Comparison of ENCODE assay signal across 1 cellular context in the genomic region with DNA sequence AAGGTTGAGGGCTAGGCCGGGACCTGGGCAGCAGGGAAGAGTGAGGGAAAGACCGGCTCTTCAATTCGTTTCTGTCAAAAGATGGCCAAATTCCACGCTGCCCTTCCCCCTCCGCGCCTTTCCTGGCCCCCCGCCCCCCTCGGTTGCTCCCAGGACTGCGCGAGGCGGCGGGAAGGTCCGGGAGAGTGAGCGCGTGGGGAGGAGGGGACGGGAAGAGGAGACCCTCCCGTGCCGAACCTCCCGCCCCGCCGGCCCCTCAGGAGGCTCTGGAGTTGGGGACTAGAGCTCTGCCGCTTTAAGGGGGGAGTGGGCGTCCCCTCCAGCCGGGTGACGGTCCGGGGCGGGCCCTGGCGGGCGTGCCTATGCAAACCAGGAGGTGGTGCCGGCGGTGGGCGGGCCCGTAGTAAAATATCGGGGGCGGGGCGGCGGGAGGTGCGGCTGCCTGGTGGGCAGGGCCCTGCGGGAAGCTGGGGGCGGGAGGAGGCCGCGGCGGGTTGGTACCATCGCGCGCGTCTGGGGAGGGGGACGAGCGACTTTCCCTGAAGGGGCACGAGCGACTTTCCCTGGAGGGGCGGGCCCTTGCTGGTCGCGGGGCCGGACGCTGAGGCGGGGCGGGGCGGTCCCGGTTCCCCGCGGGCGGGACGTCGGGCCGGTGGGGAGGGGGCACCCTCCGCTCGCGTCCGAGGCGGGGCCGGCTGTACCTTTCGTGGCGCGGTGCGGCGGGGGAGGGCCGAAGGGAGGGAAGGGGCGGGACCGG.
TF ChIP-seq lines count a peak whose summit lies in the region.

No MANE protein-coding gene starts in this region.

TF ChIP-seq in K562, 482 proteins besides CTCF, POLR2A, EP300 and RAD21 (continued from another document and continues in another):
- TF ChIP-seq, protein P1, sequence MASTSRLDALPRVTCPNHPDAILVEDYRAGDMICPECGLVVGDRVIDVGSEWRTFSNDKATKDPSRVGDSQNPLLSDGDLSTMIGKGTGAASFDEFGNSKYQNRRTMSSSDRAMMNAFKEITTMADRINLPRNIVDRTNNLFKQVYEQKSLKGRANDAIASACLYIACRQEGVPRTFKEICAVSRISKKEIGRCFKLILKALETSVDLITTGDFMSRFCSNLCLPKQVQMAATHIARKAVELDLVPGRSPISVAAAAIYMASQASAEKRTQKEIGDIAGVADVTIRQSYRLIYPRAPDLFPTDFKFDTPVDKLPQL (IDR thresholded peaks at IDR 0.05; ENCODE audit: extremely low read depth, insufficient read length) = no peak
- TF ChIP-seq, protein P2, sequence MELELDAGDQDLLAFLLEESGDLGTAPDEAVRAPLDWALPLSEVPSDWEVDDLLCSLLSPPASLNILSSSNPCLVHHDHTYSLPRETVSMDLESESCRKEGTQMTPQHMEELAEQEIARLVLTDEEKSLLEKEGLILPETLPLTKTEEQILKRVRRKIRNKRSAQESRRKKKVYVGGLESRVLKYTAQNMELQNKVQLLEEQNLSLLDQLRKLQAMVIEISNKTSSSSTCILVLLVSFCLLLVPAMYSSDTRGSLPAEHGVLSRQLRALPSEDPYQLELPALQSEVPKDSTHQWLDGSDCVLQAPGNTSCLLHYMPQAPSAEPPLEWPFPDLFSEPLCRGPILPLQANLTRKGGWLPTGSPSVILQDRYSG (tag; conservative IDR thresholded peaks at IDR 0.05; ENCODE audit: low read depth) = no peak
- TF ChIP-seq, protein P3, sequence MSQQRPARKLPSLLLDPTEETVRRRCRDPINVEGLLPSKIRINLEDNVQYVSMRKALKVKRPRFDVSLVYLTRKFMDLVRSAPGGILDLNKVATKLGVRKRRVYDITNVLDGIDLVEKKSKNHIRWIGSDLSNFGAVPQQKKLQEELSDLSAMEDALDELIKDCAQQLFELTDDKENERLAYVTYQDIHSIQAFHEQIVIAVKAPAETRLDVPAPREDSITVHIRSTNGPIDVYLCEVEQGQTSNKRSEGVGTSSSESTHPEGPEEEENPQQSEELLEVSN (IDR thresholded peaks at IDR 0.05; ENCODE audit: borderline replicate concordance in 1 of 2, extremely low read depth in 1 of 2, insufficient read depth in 1 of 2, insufficient read length in 1 of 2, low read depth in 1 of 2, low read length in 1 of 2, poor library complexity in 1 of 2, severe bottlenecking in 1 of 2) = peak in 1 of 2 experiments; percentile 46
- TF ChIP-seq, protein P4, sequence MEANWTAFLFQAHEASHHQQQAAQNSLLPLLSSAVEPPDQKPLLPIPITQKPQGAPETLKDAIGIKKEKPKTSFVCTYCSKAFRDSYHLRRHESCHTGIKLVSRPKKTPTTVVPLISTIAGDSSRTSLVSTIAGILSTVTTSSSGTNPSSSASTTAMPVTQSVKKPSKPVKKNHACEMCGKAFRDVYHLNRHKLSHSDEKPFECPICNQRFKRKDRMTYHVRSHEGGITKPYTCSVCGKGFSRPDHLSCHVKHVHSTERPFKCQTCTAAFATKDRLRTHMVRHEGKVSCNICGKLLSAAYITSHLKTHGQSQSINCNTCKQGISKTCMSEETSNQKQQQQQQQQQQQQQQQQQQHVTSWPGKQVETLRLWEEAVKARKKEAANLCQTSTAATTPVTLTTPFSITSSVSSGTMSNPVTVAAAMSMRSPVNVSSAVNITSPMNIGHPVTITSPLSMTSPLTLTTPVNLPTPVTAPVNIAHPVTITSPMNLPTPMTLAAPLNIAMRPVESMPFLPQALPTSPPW (CRISPR knock-in tag; IDR thresholded peaks at IDR 0.05) = peak; percentile 95
- no peak for TF ChIP-seq MTA2 (IDR thresholded peaks at IDR 0.05; ENCODE audit: low read depth)
- no peak for TF ChIP-seq IFI16 (CRISPR knock-in tag; IDR thresholded peaks at IDR 0.05)
- TF ChIP-seq PHF21A (IDR thresholded peaks at IDR 0.05; ENCODE audit: borderline replicate concordance, low read depth) = no peak
- no peak for TF ChIP-seq ETV1 (tag; conservative IDR thresholded peaks at IDR 0.05; ENCODE audit: low read depth)
- TF ChIP-seq ZNF217 (CRISPR knock-in tag; IDR thresholded peaks at IDR 0.05) = no peak
- no peak for TF ChIP-seq SMC3 (conservative IDR thresholded peaks at IDR 0.05; ENCODE audit: insufficient read depth, low read depth, low read length)
- TF ChIP-seq KLF13 (tag; IDR thresholded peaks at IDR 0.05; ENCODE audit: borderline replicate concordance, low read depth) = no peak
- TF ChIP-seq, protein P5, sequence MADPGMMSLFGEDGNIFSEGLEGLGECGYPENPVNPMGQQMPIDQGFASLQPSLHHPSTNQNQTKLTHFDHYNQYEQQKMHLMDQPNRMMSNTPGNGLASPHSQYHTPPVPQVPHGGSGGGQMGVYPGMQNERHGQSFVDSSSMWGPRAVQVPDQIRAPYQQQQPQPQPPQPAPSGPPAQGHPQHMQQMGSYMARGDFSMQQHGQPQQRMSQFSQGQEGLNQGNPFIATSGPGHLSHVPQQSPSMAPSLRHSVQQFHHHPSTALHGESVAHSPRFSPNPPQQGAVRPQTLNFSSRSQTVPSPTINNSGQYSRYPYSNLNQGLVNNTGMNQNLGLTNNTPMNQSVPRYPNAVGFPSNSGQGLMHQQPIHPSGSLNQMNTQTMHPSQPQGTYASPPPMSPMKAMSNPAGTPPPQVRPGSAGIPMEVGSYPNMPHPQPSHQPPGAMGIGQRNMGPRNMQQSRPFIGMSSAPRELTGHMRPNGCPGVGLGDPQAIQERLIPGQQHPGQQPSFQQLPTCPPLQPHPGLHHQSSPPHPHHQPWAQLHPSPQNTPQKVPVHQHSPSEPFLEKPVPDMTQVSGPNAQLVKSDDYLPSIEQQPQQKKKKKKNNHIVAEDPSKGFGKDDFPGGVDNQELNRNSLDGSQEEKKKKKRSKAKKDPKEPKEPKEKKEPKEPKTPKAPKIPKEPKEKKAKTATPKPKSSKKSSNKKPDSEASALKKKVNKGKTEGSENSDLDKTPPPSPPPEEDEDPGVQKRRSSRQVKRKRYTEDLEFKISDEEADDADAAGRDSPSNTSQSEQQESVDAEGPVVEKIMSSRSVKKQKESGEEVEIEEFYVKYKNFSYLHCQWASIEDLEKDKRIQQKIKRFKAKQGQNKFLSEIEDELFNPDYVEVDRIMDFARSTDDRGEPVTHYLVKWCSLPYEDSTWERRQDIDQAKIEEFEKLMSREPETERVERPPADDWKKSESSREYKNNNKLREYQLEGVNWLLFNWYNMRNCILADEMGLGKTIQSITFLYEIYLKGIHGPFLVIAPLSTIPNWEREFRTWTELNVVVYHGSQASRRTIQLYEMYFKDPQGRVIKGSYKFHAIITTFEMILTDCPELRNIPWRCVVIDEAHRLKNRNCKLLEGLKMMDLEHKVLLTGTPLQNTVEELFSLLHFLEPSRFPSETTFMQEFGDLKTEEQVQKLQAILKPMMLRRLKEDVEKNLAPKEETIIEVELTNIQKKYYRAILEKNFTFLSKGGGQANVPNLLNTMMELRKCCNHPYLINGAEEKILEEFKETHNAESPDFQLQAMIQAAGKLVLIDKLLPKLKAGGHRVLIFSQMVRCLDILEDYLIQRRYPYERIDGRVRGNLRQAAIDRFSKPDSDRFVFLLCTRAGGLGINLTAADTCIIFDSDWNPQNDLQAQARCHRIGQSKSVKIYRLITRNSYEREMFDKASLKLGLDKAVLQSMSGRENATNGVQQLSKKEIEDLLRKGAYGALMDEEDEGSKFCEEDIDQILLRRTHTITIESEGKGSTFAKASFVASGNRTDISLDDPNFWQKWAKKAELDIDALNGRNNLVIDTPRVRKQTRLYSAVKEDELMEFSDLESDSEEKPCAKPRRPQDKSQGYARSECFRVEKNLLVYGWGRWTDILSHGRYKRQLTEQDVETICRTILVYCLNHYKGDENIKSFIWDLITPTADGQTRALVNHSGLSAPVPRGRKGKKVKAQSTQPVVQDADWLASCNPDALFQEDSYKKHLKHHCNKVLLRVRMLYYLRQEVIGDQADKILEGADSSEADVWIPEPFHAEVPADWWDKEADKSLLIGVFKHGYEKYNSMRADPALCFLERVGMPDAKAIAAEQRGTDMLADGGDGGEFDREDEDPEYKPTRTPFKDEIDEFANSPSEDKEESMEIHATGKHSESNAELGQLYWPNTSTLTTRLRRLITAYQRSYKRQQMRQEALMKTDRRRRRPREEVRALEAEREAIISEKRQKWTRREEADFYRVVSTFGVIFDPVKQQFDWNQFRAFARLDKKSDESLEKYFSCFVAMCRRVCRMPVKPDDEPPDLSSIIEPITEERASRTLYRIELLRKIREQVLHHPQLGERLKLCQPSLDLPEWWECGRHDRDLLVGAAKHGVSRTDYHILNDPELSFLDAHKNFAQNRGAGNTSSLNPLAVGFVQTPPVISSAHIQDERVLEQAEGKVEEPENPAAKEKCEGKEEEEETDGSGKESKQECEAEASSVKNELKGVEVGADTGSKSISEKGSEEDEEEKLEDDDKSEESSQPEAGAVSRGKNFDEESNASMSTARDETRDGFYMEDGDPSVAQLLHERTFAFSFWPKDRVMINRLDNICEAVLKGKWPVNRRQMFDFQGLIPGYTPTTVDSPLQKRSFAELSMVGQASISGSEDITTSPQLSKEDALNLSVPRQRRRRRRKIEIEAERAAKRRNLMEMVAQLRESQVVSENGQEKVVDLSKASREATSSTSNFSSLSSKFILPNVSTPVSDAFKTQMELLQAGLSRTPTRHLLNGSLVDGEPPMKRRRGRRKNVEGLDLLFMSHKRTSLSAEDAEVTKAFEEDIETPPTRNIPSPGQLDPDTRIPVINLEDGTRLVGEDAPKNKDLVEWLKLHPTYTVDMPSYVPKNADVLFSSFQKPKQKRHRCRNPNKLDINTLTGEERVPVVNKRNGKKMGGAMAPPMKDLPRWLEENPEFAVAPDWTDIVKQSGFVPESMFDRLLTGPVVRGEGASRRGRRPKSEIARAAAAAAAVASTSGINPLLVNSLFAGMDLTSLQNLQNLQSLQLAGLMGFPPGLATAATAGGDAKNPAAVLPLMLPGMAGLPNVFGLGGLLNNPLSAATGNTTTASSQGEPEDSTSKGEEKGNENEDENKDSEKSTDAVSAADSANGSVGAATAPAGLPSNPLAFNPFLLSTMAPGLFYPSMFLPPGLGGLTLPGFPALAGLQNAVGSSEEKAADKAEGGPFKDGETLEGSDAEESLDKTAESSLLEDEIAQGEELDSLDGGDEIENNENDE (IDR thresholded peaks at IDR 0.05; ENCODE audit: low read depth, low read length) = no peak
- TF ChIP-seq, protein P6, sequence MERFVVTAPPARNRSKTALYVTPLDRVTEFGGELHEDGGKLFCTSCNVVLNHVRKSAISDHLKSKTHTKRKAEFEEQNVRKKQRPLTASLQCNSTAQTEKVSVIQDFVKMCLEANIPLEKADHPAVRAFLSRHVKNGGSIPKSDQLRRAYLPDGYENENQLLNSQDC (CRISPR knock-in tag; IDR thresholded peaks at IDR 0.05) = no peak
- peak; percentile 14; the same call in 1 of the 2 replicates for TF ChIP-seq HCFC1 (IDR thresholded peaks at IDR 0.05; ENCODE audit: low read depth, low read length)
- TF ChIP-seq, protein P7, sequence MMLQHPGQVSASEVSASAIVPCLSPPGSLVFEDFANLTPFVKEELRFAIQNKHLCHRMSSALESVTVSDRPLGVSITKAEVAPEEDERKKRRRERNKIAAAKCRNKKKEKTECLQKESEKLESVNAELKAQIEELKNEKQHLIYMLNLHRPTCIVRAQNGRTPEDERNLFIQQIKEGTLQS (IDR thresholded peaks at IDR 0.05) = no peak
- TF ChIP-seq, protein P7 (CRISPR knock-in tag; conservative IDR thresholded peaks at IDR 0.05) = no peak
- no peak for TF ChIP-seq SRSF7 (optimal IDR thresholded peaks at IDR 0.05; ENCODE audit: low read depth, low read length)
- TF ChIP-seq, protein P8, sequence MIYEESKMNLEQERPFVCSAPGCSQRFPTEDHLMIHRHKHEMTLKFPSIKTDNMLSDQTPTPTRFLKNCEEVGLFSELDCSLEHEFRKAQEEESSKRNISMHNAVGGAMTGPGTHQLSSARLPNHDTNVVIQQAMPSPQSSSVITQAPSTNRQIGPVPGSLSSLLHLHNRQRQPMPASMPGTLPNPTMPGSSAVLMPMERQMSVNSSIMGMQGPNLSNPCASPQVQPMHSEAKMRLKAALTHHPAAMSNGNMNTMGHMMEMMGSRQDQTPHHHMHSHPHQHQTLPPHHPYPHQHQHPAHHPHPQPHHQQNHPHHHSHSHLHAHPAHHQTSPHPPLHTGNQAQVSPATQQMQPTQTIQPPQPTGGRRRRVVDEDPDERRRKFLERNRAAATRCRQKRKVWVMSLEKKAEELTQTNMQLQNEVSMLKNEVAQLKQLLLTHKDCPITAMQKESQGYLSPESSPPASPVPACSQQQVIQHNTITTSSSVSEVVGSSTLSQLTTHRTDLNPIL (CRISPR knock-in tag; IDR thresholded peaks at IDR 0.05) = no peak
- TF ChIP-seq, protein P9, sequence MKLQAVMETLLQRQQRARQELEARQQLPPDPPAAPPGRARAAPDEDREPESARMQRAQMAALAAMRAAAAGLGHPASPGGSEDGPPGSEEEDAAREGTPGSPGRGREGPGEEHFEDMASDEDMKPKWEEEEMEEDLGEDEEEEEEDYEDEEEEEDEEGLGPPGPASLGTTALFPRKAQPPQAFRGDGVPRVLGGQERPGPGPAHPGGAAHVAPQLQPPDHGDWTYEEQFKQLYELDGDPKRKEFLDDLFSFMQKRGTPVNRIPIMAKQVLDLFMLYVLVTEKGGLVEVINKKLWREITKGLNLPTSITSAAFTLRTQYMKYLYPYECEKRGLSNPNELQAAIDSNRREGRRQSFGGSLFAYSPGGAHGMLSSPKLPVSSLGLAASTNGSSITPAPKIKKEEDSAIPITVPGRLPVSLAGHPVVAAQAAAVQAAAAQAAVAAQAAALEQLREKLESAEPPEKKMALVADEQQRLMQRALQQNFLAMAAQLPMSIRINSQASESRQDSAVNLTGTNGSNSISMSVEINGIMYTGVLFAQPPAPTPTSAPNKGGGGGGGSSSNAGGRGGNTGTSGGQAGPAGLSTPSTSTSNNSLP (IDR thresholded peaks at IDR 0.05; ENCODE audit: borderline replicate concordance, low read depth, low read length) = no peak
- no peak for TF ChIP-seq HDAC3 (IDR thresholded peaks at IDR 0.05; ENCODE audit: borderline replicate concordance, partially characterized antibody)
- peak; percentile 65 for TF ChIP-seq RBFOX2 (IDR thresholded peaks at IDR 0.05; ENCODE audit: low read depth, low read length)
- TF ChIP-seq, protein P10, sequence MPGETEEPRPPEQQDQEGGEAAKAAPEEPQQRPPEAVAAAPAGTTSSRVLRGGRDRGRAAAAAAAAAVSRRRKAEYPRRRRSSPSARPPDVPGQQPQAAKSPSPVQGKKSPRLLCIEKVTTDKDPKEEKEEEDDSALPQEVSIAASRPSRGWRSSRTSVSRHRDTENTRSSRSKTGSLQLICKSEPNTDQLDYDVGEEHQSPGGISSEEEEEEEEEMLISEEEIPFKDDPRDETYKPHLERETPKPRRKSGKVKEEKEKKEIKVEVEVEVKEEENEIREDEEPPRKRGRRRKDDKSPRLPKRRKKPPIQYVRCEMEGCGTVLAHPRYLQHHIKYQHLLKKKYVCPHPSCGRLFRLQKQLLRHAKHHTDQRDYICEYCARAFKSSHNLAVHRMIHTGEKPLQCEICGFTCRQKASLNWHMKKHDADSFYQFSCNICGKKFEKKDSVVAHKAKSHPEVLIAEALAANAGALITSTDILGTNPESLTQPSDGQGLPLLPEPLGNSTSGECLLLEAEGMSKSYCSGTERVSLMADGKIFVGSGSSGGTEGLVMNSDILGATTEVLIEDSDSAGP (CRISPR knock-in tag; IDR thresholded peaks at IDR 0.05) = peak; percentile 96
- no peak for TF ChIP-seq TAL1 (IDR thresholded peaks at IDR 0.05)
- no peak for TF ChIP-seq KDM5B (IDR thresholded peaks at IDR 0.05; ENCODE audit: insufficient replicate concordance, low read depth, low read length)
- TF ChIP-seq, protein P11, sequence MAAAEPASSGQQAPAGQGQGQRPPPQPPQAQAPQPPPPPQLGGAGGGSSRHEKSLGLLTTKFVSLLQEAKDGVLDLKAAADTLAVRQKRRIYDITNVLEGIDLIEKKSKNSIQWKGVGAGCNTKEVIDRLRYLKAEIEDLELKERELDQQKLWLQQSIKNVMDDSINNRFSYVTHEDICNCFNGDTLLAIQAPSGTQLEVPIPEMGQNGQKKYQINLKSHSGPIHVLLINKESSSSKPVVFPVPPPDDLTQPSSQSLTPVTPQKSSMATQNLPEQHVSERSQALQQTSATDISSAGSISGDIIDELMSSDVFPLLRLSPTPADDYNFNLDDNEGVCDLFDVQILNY (CRISPR knock-in tag; IDR thresholded peaks at IDR 0.05) = no peak
- no peak for TF ChIP-seq SREBF2 (CRISPR knock-in tag; IDR thresholded peaks at IDR 0.05)
- TF ChIP-seq HSF4 (CRISPR knock-in tag; IDR thresholded peaks at IDR 0.05; ENCODE audit: borderline replicate concordance) = no peak
